ENCODE assay signal across 1 cellular context in genomic region chr6:11276228-11276627, GRCh38.
TF ChIP-seq lines count a peak whose summit lies in the region.

No MANE protein-coding gene starts in this region.

TF ChIP-seq in IMR-90, 13 proteins besides CTCF, POLR2A, EP300 and RAD21:
- TF ChIP-seq MAFK (IDR thresholded peaks at IDR 0.05; ENCODE audit: low read depth, low read length), result no peak
- no peak for TF ChIP-seq FOS (IDR thresholded peaks at IDR 0.05; ENCODE audit: low read depth, low read length)
- TF ChIP-seq BHLHE40 (IDR thresholded peaks at IDR 0.05; ENCODE audit: low read depth, low read length), result no peak
- no peak for TF ChIP-seq RFX5 (IDR thresholded peaks at IDR 0.05; ENCODE audit: low read depth, low read length)
- TF ChIP-seq, protein P1, sequence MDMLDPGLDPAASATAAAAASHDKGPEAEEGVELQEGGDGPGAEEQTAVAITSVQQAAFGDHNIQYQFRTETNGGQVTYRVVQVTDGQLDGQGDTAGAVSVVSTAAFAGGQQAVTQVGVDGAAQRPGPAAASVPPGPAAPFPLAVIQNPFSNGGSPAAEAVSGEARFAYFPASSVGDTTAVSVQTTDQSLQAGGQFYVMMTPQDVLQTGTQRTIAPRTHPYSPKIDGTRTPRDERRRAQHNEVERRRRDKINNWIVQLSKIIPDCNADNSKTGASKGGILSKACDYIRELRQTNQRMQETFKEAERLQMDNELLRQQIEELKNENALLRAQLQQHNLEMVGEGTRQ (IDR thresholded peaks at IDR 0.05; ENCODE audit: low read depth, low read length), result no peak
- no peak for TF ChIP-seq RCOR1 (IDR thresholded peaks at IDR 0.05; ENCODE audit: insufficient replicate concordance, low read length)
- TF ChIP-seq CHD1 (IDR thresholded peaks at IDR 0.05; ENCODE audit: low read depth, low read length), result no peak
- no peak for TF ChIP-seq NFE2L2 (IDR thresholded peaks at IDR 0.05; ENCODE audit: low read depth, low read length)
- no peak for TF ChIP-seq SMC3 (IDR thresholded peaks at IDR 0.05; ENCODE audit: low read depth, low read length)
